ENCODE assay signal across 39 cellular contexts in genomic region chr1:44689447-44689765, GRCh38. TPM values are rescaled to one million over a fixed set of nuclear protein-coding genes. Genes with fewer than 3 reads are reported as not detected.
"Had no signal": no experiment of that assay in that cellular context is flagged by ENCODE, and none has a peak within 500 bp of the region (broad histone marks: within the 10 kb centered on the region; RNA-seq: fewer than 3 reads in every experiment).

No MANE protein-coding gene starts in this region.

- ATAC-seq: activated CD4-positive, alpha-beta T cell treated with anti-CD3 and anti-CD28 coated beads for 36 hours; activated CD8-positive, alpha-beta memory T cell treated with anti-CD3 and anti-CD28 coated beads, Interleukin-2, amount 10 ng/mL, durations not matched to agents 7 days and 5 days; activated CD8-positive, alpha-beta T cell treated with anti-CD3 and anti-CD28 coated beads, Interleukin-2, amount 10 ng/mL, durations not matched to agents 7 days and 5 days; activated naive CD8-positive, alpha-beta T cell treated with anti-CD3 and anti-CD28 coated beads, Interleukin-2, amount 50 U/mL, for 24 hours; gastroesophageal sphincter; heart right ventricle had no signal

- H3K36me3 ChIP-seq: ascending aorta, breast epithelium, cardiac muscle cell, colonic mucosa, esophagus squamous epithelium, heart right ventricle had no signal

- H3K79me2 ChIP-seq: hepatocyte had no signal

- H3K4me3 ChIP-seq: ascending aorta, breast epithelium, cardiac muscle cell, colonic mucosa, esophagus squamous epithelium, gastroesophageal sphincter, heart right ventricle, hepatocyte had no signal

- H3K9me3 ChIP-seq: ascending aorta, breast epithelium, colonic mucosa, esophagus squamous epithelium, gastroesophageal sphincter, heart right ventricle had no signal

- H3K4me1 Mint-ChIP-seq: brain had no signal

- DNase-seq: activated CD4-positive, alpha-beta memory T cell treated with anti-CD3 and anti-CD28 coated beads for 36 hours; activated CD4-positive, alpha-beta T cell treated with anti-CD3 and anti-CD28 coated beads for 36 hours; activated CD4-positive, alpha-beta T cell treated with anti-CD3 and anti-CD28 coated beads, Interleukin-2, amount 10 ng/mL, durations not matched to agents 24 days and 14 days; activated CD4-positive, CD25-positive, alpha-beta regulatory T cell; activated CD4-positive, CD25-positive, alpha-beta regulatory T cell treated with anti-CD3 and anti-CD28 coated beads, Interleukin-2, amount 50 U/mL, for 72 hours; activated CD8-positive, alpha-beta memory T cell treated with anti-CD3 and anti-CD28 coated beads, Interleukin-2, amount 10 ng/mL, durations not matched to agents 7 days and 5 days; activated CD8-positive, alpha-beta memory T cell treated with anti-CD3 and anti-CD28 coated beads, Interleukin-2, amount 50 U/mL, for 4 hours; activated CD8-positive, alpha-beta T cell treated with anti-CD3 and anti-CD28 coated beads, Interleukin-2, amount 10 ng/mL, durations not matched to agents 7 days and 5 days; activated effector memory CD4-positive, alpha-beta T cell treated with anti-CD3 and anti-CD28 coated beads, Interleukin-2, amount 50 U/mL, for 16 hours; activated naive CD4-positive, alpha-beta T cell treated with anti-CD3 and anti-CD28 coated beads for 36 hours; activated naive CD8-positive, alpha-beta T cell treated with anti-CD3 and anti-CD28 coated beads for 36 hours; activated naive CD8-positive, alpha-beta T cell treated with anti-CD3 and anti-CD28 coated beads, Interleukin-2, amount 50 U/mL, for 24 hours; activated T-cell treated with anti-CD3 and anti-CD28 coated beads, Interleukin-2, amount 50 U/mL, for 1 hour; activated T-cell treated with anti-CD3 and anti-CD28 coated beads, Interleukin-2, amount 50 U/mL, for 48 hours; central memory CD4-positive, alpha-beta T cell; cerebellar nuclear complex; effector CD8-positive, alpha-beta T cell; esophagus squamous epithelium; foreskin melanocyte; heart right ventricle had no signal

- H3K27me3 Mint-ChIP-seq: activated CD4-positive, alpha-beta memory T cell treated with anti-CD3 and anti-CD28 coated beads for 36 hours; activated CD4-positive, alpha-beta T cell treated with anti-CD3 and anti-CD28 coated beads for 36 hours; activated naive CD4-positive, alpha-beta T cell treated with anti-CD3 and anti-CD28 coated beads, Interleukin-2, amount 50 U/mL, for 24 hours; activated naive CD8-positive, alpha-beta T cell treated with anti-CD3 and anti-CD28 coated beads for 36 hours; activated naive CD8-positive, alpha-beta T cell treated with anti-CD3 and anti-CD28 coated beads, Interleukin-2, amount 50 U/mL, for 24 hours; brain had no signal

- H3K27me3 ChIP-seq: ascending aorta, breast epithelium, cardiac muscle cell, colonic mucosa, gastroesophageal sphincter, hepatocyte had no signal

- H3K4me3 Mint-ChIP-seq: activated CD4-positive, alpha-beta memory T cell treated with anti-CD3 and anti-CD28 coated beads for 36 hours; activated CD4-positive, alpha-beta T cell treated with anti-CD3 and anti-CD28 coated beads for 36 hours; activated CD4-positive, alpha-beta T cell treated with anti-CD3 and anti-CD28 coated beads, Interleukin-2, amount 10 ng/mL, durations not matched to agents 24 days and 14 days; activated CD8-positive, alpha-beta memory T cell treated with anti-CD3 and anti-CD28 coated beads, Interleukin-2, amount 10 ng/mL, durations not matched to agents 7 days and 5 days; activated CD8-positive, alpha-beta T cell treated with anti-CD3 and anti-CD28 coated beads, Interleukin-2, amount 10 ng/mL, durations not matched to agents 7 days and 5 days; activated naive CD4-positive, alpha-beta T cell treated with anti-CD3 and anti-CD28 coated beads for 36 hours; activated naive CD4-positive, alpha-beta T cell treated with anti-CD3 and anti-CD28 coated beads, Interleukin-2, amount 50 U/mL, for 24 hours; activated naive CD8-positive, alpha-beta T cell treated with anti-CD3 and anti-CD28 coated beads for 36 hours; activated naive CD8-positive, alpha-beta T cell treated with anti-CD3 and anti-CD28 coated beads, Interleukin-2, amount 50 U/mL, for 24 hours; activated T-helper 1 cell treated with anti-CD3 and anti-CD28 coated beads, Interleukin-12 subunit alpha, Interleukin-12 subunit beta, Interleukin-2, Interleukin-4 antibody, amounts not matched to agents 30 ng/mL and 10 ng/mL and 1 ng/mL, durations not matched to agents 14 hours and 24 hours and 36 hours; brain had no signal

- H3K4me2 ChIP-seq: hepatocyte had no signal

- H3K27ac Mint-ChIP-seq: activated CD4-positive, alpha-beta memory T cell treated with anti-CD3 and anti-CD28 coated beads for 36 hours; activated CD4-positive, alpha-beta T cell treated with anti-CD3 and anti-CD28 coated beads for 36 hours; activated CD4-positive, alpha-beta T cell treated with anti-CD3 and anti-CD28 coated beads, Interleukin-2, amount 10 ng/mL, durations not matched to agents 24 days and 14 days; activated CD8-positive, alpha-beta memory T cell treated with anti-CD3 and anti-CD28 coated beads, Interleukin-2, amount 10 ng/mL, durations not matched to agents 7 days and 5 days; activated CD8-positive, alpha-beta T cell treated with anti-CD3 and anti-CD28 coated beads, Interleukin-2, amount 10 ng/mL, durations not matched to agents 7 days and 5 days; activated naive CD4-positive, alpha-beta T cell treated with anti-CD3 and anti-CD28 coated beads for 36 hours; activated naive CD4-positive, alpha-beta T cell treated with anti-CD3 and anti-CD28 coated beads, Interleukin-2, amount 50 U/mL, for 24 hours; activated naive CD8-positive, alpha-beta T cell treated with anti-CD3 and anti-CD28 coated beads for 36 hours; activated naive CD8-positive, alpha-beta T cell treated with anti-CD3 and anti-CD28 coated beads, Interleukin-2, amount 50 U/mL, for 24 hours; activated T-helper 1 cell treated with anti-CD3 and anti-CD28 coated beads, Interleukin-12 subunit alpha, Interleukin-12 subunit beta, Interleukin-2, Interleukin-4 antibody, amounts not matched to agents 30 ng/mL and 10 ng/mL and 1 ng/mL, durations not matched to agents 14 hours and 24 hours and 36 hours; activated T-helper 2 cell treated with anti-CD3 and anti-CD28 coated beads, Interferon-gamma antibody, Interleukin-2, Interleukin-4, amounts not matched to agents 10 μg/mL and 5 μg/mL and 100 μg/mL, durations not matched to agents 14 hours and 24 hours and 36 hours; brain had no signal

- FAIRE-seq: endometrium, endothelial cell of umbilical vein had no signal

- H3K9me3 Mint-ChIP-seq: activated CD4-positive, alpha-beta memory T cell treated with anti-CD3 and anti-CD28 coated beads for 36 hours; activated CD4-positive, alpha-beta T cell treated with anti-CD3 and anti-CD28 coated beads, Interleukin-2, amount 10 ng/mL, durations not matched to agents 24 days and 14 days; activated naive CD4-positive, alpha-beta T cell treated with anti-CD3 and anti-CD28 coated beads for 36 hours; activated naive CD4-positive, alpha-beta T cell treated with anti-CD3 and anti-CD28 coated beads, Interleukin-2, amount 50 U/mL, for 24 hours; activated naive CD8-positive, alpha-beta T cell treated with anti-CD3 and anti-CD28 coated beads for 36 hours; activated naive CD8-positive, alpha-beta T cell treated with anti-CD3 and anti-CD28 coated beads, Interleukin-2, amount 50 U/mL, for 24 hours; activated T-helper 1 cell treated with anti-CD3 and anti-CD28 coated beads, Interleukin-12 subunit alpha, Interleukin-12 subunit beta, Interleukin-2, Interleukin-4 antibody, amounts not matched to agents 30 ng/mL and 10 ng/mL and 1 ng/mL, durations not matched to agents 14 hours and 24 hours and 36 hours; activated T-helper 2 cell treated with anti-CD3 and anti-CD28 coated beads, Interferon-gamma antibody, Interleukin-2, Interleukin-4, amounts not matched to agents 10 μg/mL and 5 μg/mL and 100 μg/mL, durations not matched to agents 14 hours and 24 hours and 36 hours; brain had no signal

- H3K36me3 Mint-ChIP-seq: activated CD4-positive, alpha-beta memory T cell treated with anti-CD3 and anti-CD28 coated beads for 36 hours; activated CD8-positive, alpha-beta memory T cell treated with anti-CD3 and anti-CD28 coated beads, Interleukin-2, amount 10 ng/mL, durations not matched to agents 7 days and 5 days; activated naive CD8-positive, alpha-beta T cell treated with anti-CD3 and anti-CD28 coated beads for 36 hours; brain had no signal

- H2AFZ ChIP-seq: hepatocyte had no signal

- H3K4me1 ChIP-seq: ascending aorta, breast epithelium, colonic mucosa, esophagus squamous epithelium, gastroesophageal sphincter had no signal

- H3K27ac ChIP-seq: ascending aorta, breast epithelium, cardiac muscle cell, colonic mucosa, epithelial cell of prostate, esophagus squamous epithelium, gastroesophageal sphincter, heart right ventricle, hepatocyte had no signal

RNA-seq across cellular contexts. Expression of gene ARMH1, which starts 14.9 kb away (rescaled TPM):
- total RNA-seq: ascending aorta, endothelial cell of umbilical vein, glomerular endothelial cell had no signal

RNA-seq across cellular contexts. Expression of gene RNU5D-1, which starts 41.6 kb away (rescaled TPM):
- total RNA-seq: activated CD4-positive, alpha-beta memory T cell treated with anti-CD3 and anti-CD28 coated beads for 36 hours; activated CD4-positive, alpha-beta T cell treated with anti-CD3 and anti-CD28 coated beads for 36 hours; activated CD4-positive, alpha-beta T cell treated with anti-CD3 and anti-CD28 coated beads, Interleukin-2, amount 10 ng/mL, durations not matched to agents 24 days and 14 days; activated CD8-positive, alpha-beta memory T cell treated with anti-CD3 and anti-CD28 coated beads for 36 hours; activated CD8-positive, alpha-beta memory T cell treated with anti-CD3 and anti-CD28 coated beads, Interleukin-2, amount 10 ng/mL, durations not matched to agents 7 days and 5 days; activated CD8-positive, alpha-beta T cell treated with anti-CD3 and anti-CD28 coated beads, Interleukin-2, amount 10 ng/mL, durations not matched to agents 7 days and 5 days; activated naive CD4-positive, alpha-beta T cell treated with anti-CD3 and anti-CD28 coated beads for 36 hours; activated naive CD8-positive, alpha-beta T cell treated with anti-CD3 and anti-CD28 coated beads for 36 hours; activated T-helper 1 cell treated with anti-CD3 and anti-CD28 coated beads, Interleukin-12 subunit alpha, Interleukin-12 subunit beta, Interleukin-2, Interleukin-4 antibody, amounts not matched to agents 30 ng/mL and 10 ng/mL and 1 ng/mL, durations not matched to agents 14 hours and 24 hours and 36 hours; activated T-helper 2 cell treated with anti-CD3 and anti-CD28 coated beads, Interferon-gamma antibody, Interleukin-2, Interleukin-4, amounts not matched to agents 10 μg/mL and 5 μg/mL and 100 μg/mL, durations not matched to agents 14 hours and 24 hours and 36 hours; ascending aorta; breast epithelium; cardiac muscle cell; colonic mucosa; dermis microvascular lymphatic vessel endothelial cell; endothelial cell of umbilical vein; esophagus squamous epithelium; fibroblast of lung; fibroblast of villous mesenchyme; gastroesophageal sphincter; glomerular endothelial cell; heart right ventricle; hepatocyte had no signal
- polyA plus RNA-seq: cardiac muscle cell, endothelial cell of umbilical vein, esophagus, fibroblast of lung, heart right ventricle, hepatocyte had no signal
